ENCODE assay signal across 14 cellular contexts in the genomic region with DNA sequence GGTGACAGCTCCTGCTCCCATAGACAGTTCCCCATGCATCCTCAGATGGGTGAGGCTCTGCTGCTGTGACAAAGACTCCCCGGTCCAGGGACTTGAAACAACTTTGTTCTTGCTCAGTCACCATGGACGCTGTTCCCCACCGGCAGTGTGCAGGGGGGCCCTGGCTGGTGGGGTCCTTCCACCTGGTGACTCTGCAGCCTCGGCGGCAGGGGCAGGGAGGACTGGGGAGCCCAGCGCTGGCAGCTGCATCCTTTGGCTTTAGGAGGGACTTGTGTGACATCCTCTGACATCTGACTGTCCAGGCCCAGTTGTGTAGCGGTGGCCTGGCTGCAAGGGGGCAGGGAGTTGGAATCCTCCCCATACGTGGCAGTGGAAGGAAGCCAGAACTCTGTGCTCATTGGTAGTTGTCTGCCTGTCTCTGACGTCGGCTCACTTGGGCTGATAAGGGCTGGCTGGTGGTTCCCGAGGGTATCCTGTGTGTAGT.
DNase-seq lines count a peak whose midpoint lies in the region; ATAC-seq, FAIRE-seq and TF ChIP-seq lines count a peak whose summit lies in the region.
"Had no signal": no experiment of that assay in that cellular context is flagged by ENCODE, and none has a peak within 500 bp of the region (broad histone marks: within the 10 kb centered on the region; RNA-seq: fewer than 3 reads in every experiment).

No MANE protein-coding gene starts in this region.

- CTCF ChIA-PET in activated CD8-positive, alpha-beta T cell treated with anti-CD3 and anti-CD28 coated beads for 36 hours (lab: Charles Lee): no interaction called here

- H3K79me1 ChIP-seq in neuronal stem cell (ENCODE audit: low read depth, low read length): peaks cover 28% of the 10 kb centered on the region

- intact Hi-C loops in activated CD8-positive, alpha-beta T cell treated with anti-CD3 and anti-CD28 coated beads for 36 hours (cut with micrococcal nuclease): no loop called here
- intact Hi-C loops in heart left ventricle (cut with DNase I): loop anchor here in 1 of 10 donors (10.0 kb wide), 1 partner anchor 63 kb away; no protein-coding TSS in a partner anchor
- intact Hi-C loops in thyroid gland (cut with DNase I): no loop called here

- H2AFZ ChIP-seq in neuronal stem cell (ENCODE audit: low read length): no peak overlapping the region

- DNase-seq in Daoy (ENCODE audit: low read depth): peak; percentile 56
- DNase-seq in activated CD8-positive, alpha-beta T cell treated with anti-CD3 and anti-CD28 coated beads for 36 hours: no peak
- DNase-seq in heart left ventricle: peak in 4 of 5 donors; percentile 42 to 72 (median 58)
- DNase-seq in neuronal stem cell (ENCODE audit: low spot score): no peak
- no peak for DNase-seq in GM12892 (ENCODE audit: insufficient read length)
- DNase-seq in kidney glomerular epithelial cell (lab: John Stamatoyannopoulos, UW): no peak
- no peak for DNase-seq in thyroid gland
- DNase-seq: activated effector memory CD4-positive, alpha-beta T cell treated with Interleukin-2 at 50 U/mL for 16 hours; colonic mucosa; head of caudate nucleus; NCI-H187 treated with DMSO at 0.1 percent for 48 hours; stimulated activated CD4-positive, alpha-beta T cell treated with anti-CD3 and anti-CD28 coated beads, Interleukin-1b, Interleukin-23, amount 100 ng/mL, for 48 hours; substantia nigra had no signal

- WGBS in heart left ventricle, 4 donors: 48 to 58% (median 53%) methylated on average over 4 to 11 of the region's 11 CpGs
- WGBS in neuronal stem cell (ENCODE audit: extremely low coverage in 2 of 2, insufficient read length in 2 of 2, insufficient replicate concordance in 1 of 2), 2 donors: no CpG with 5 or more reads among the region's 11 CpGs
- WGBS in thyroid gland, 2 donors: 93% methylated on average over 3 to 7 of the region's 11 CpGs

- H3K27ac Mint-ChIP-seq in activated CD8-positive, alpha-beta T cell treated with anti-CD3 and anti-CD28 coated beads for 36 hours: peak overlapping the region; percentile 71

- no peak overlapping the region for H3K4me2 ChIP-seq in neuronal stem cell (ENCODE audit: insufficient read depth, low read length, poor library complexity, severe bottlenecking)

- H2BK120ac ChIP-seq in neuronal stem cell (ENCODE audit: low read depth, low read length): peak overlapping the region; percentile 2

- H3K9me3 ChIP-seq in heart left ventricle (peaks cover 0 to 3% (median 0%) of the 10 kb centered on the region in 12 donors), neuronal stem cell (replicated peaks in 1 of 2; ENCODE audit: control insufficient read depth in 2 of 2, insufficient read depth in 1 of 2, low read depth in 1 of 2, low read length in 2 of 2) (no peaks in the 10 kb centered on the region), thyroid gland (no peaks in the 10 kb centered on the region)
- H3K9me3 ChIP-seq: colonic mucosa had no signal

- H3K27ac ChIP-seq in heart left ventricle: peak overlapping the region in 6 of 12 donors; percentile 17 to 52 (median 32)
- no peak overlapping the region for H3K27ac ChIP-seq in neuronal stem cell (replicated peaks; ENCODE audit: low read length)
- H3K27ac ChIP-seq in thyroid gland: no peak overlapping the region

- TF ChIP-seq POLR2A in heart left ventricle (IDR thresholded peaks at IDR 0.05) (no peak), GM12892 (IDR thresholded peaks at IDR 0.05; ENCODE audit: low read depth, low read length) (no peak), thyroid gland (IDR thresholded peaks at IDR 0.05) (no peak)

- FAIRE-seq in GM12892 (lab: Jason Lieb, UNC): no peak

- POLR2A ChIA-PET in activated CD8-positive, alpha-beta T cell treated with anti-CD3 and anti-CD28 coated beads for 36 hours (lab: Charles Lee): no interaction called here

- no peaks in the 10 kb centered on the region for H3K36me3 ChIP-seq in heart left ventricle
- H3K36me3 ChIP-seq in neuronal stem cell (replicated peaks in 1 of 2; ENCODE audit: control insufficient read depth in 2 of 2, insufficient read depth in 2 of 2, low read length in 2 of 2): peaks cover 0 to 5% of the 10 kb centered on the region in 2 donors
- no peaks in the 10 kb centered on the region for H3K36me3 ChIP-seq in thyroid gland
- H3K36me3 ChIP-seq: colonic mucosa had no signal

- H3K14ac ChIP-seq in neuronal stem cell (ENCODE audit: low read length): peak overlapping the region; percentile 58

- H3K27me3 ChIP-seq in heart left ventricle (no peaks in the 10 kb centered on the region), neuronal stem cell (ENCODE audit: control insufficient read depth in 3 of 3, insufficient read depth in 3 of 3, low read depth in 1 of 3, low read length in 3 of 3) (no peaks in the 10 kb centered on the region), thyroid gland (no peaks in the 10 kb centered on the region)
- H3K27me3 ChIP-seq: colonic mucosa had no signal

- H3K4me3 Mint-ChIP-seq in activated CD8-positive, alpha-beta T cell treated with anti-CD3 and anti-CD28 coated beads for 36 hours: no peak overlapping the region

- no peaks in the 10 kb centered on the region for H3K9me3 Mint-ChIP-seq in activated CD8-positive, alpha-beta T cell treated with anti-CD3 and anti-CD28 coated beads for 36 hours

- no peak overlapping the region for H2BK12ac ChIP-seq in neuronal stem cell (ENCODE audit: low read length)

- no peak overlapping the region for H2AK5ac ChIP-seq in neuronal stem cell (ENCODE audit: low read depth, low read length)

- no peak overlapping the region for H4K8ac ChIP-seq in neuronal stem cell (ENCODE audit: low read depth, low read length)

- H2BK5ac ChIP-seq in neuronal stem cell (ENCODE audit: low read length): peak overlapping the region; percentile 68

- H3K36me3 Mint-ChIP-seq in activated CD8-positive, alpha-beta T cell treated with anti-CD3 and anti-CD28 coated beads for 36 hours (ENCODE audit: low read depth): peaks cover 9% of the 10 kb centered on the region

- peaks cover 0 to 71% (median 42%) of the 10 kb centered on the region in 12 donors for H3K4me1 ChIP-seq in heart left ventricle
- H3K4me1 ChIP-seq in neuronal stem cell (ENCODE audit: control insufficient read depth in 2 of 2, insufficient read depth in 1 of 2, low read depth in 1 of 2, low read length in 2 of 2): peaks cover 0 to 5% of the 10 kb centered on the region in 2 donors
- peaks cover 13 to 26% of the 10 kb centered on the region in 2 donors for H3K4me1 ChIP-seq in thyroid gland

- no peak overlapping the region for H3K9ac ChIP-seq in neuronal stem cell (ENCODE audit: low read depth, low read length, poor library complexity)

- H3K4me1 Mint-ChIP-seq in activated CD8-positive, alpha-beta T cell treated with anti-CD3 and anti-CD28 coated beads for 36 hours (ENCODE audit: low read depth): peaks cover 42% of the 10 kb centered on the region

- H3K23ac ChIP-seq in neuronal stem cell (ENCODE audit: low read depth, low read length, poor library complexity): peak overlapping the region; percentile 46

- no peaks in the 10 kb centered on the region for H3K27me3 Mint-ChIP-seq in activated CD8-positive, alpha-beta T cell treated with anti-CD3 and anti-CD28 coated beads for 36 hours

- H3K18ac ChIP-seq in neuronal stem cell (ENCODE audit: low read length): no peak overlapping the region

- no peak overlapping the region for H3K4ac ChIP-seq in neuronal stem cell (ENCODE audit: low read length)

- H4K91ac ChIP-seq in neuronal stem cell (ENCODE audit: low read depth, low read length, poor library complexity): no peak overlapping the region

- no peak for TF ChIP-seq CTCF in activated CD8-positive, alpha-beta T cell treated with anti-CD3 and anti-CD28 coated beads for 36 hours (IDR thresholded peaks at IDR 0.05)
- TF ChIP-seq CTCF in heart left ventricle (IDR thresholded peaks at IDR 0.05) (no peak), thyroid gland (IDR thresholded peaks at IDR 0.05) (no peak)

- H2BK15ac ChIP-seq in neuronal stem cell (ENCODE audit: low read length): no peak overlapping the region

- peak; percentile 17 for ATAC-seq in activated CD8-positive, alpha-beta T cell treated with anti-CD3 and anti-CD28 coated beads for 36 hours
- ATAC-seq in heart left ventricle: peak; percentile 75 to 82 (median 80)
- no peak for ATAC-seq in HG03457 (IDR thresholded peaks at IDR 0.05; ENCODE audit: unreplicated experiment)

- H3K4me3 ChIP-seq in heart left ventricle (no peak overlapping the region), neuronal stem cell (ENCODE audit: low read length in 2 of 2) (no peak overlapping the region), thyroid gland (replicated peaks in 1 of 3) (no peak overlapping the region)
- H3K4me3 ChIP-seq: colonic mucosa had no signal

Comparison
In these comparisons a context has a peak if more than half of its experiments do, and no peak if none do; other contexts are left out.
1. DNase-seq: peak in Daoy (single experiment) and heart left ventricle (4 of 5); none in activated CD8-positive, alpha-beta T cell treated with anti-CD3 and anti-CD28 coated beads for 36 hours (single experiment), neuronal stem cell (single experiment), GM12892 (single experiment), kidney glomerular epithelial cell (single experiment) and thyroid gland (0 of 2).